In genomic region chrX:70970482-70970999, GRCh38 we compare ENCODE assay signal across 8 cellular contexts. TPM values are rescaled to one million over a fixed set of nuclear protein-coding genes. Genes with fewer than 3 reads are reported as not detected.
A peak's percentile ranks its signal among the peaks of the same experiment; 100 is the strongest.
DNase-seq lines count a peak whose midpoint lies in the region; ATAC-seq and TF ChIP-seq lines count a peak whose summit lies in the region.

No MANE protein-coding gene starts in this region.

- TF ChIP-seq CTCF in VCaP (conservative IDR thresholded peaks at IDR 0.05), result peak; percentile 51
- TF ChIP-seq CTCF in kidney epithelial cell (IDR thresholded peaks at IDR 0.05; ENCODE audit: insufficient read depth, low read length, poor library complexity, severe bottlenecking), result peak; percentile 8

- no peak for ATAC-seq in HG02571 (IDR thresholded peaks at IDR 0.05; ENCODE audit: unreplicated experiment)

- H3K27me3 ChIP-seq in HUES48 (ENCODE audit: control insufficient read depth, insufficient read depth, low read length), result no peaks in the 10 kb centered on the region
- no peaks in the 10 kb centered on the region for H3K27me3 ChIP-seq in kidney epithelial cell (ENCODE audit: control insufficient read depth, insufficient read depth, low read length)

- peak overlapping the region; percentile 63 for H3K9ac ChIP-seq in HUES48 (ENCODE audit: low read depth, low read length)

- H3K27ac ChIP-seq in HUES48 (ENCODE audit: low read depth, low read length), result peak overlapping the region; percentile 94
- no peak overlapping the region for H3K27ac ChIP-seq in VCaP

- H3K36me3 ChIP-seq in HUES48 (ENCODE audit: control insufficient read depth, insufficient read depth, low read length) (no peaks in the 10 kb centered on the region), kidney epithelial cell (ENCODE audit: control insufficient read depth, insufficient read depth, low read length) (no peaks in the 10 kb centered on the region)

- H3K4me3 ChIP-seq in HUES48 (ENCODE audit: low read depth, low read length), result peak overlapping the region; percentile 48
- no peak overlapping the region for H3K4me3 ChIP-seq in kidney epithelial cell (ENCODE audit: low read depth, low read length)

- peaks cover 17% of the 10 kb centered on the region; the same call in 1 of the 2 replicates for H3K9me3 ChIP-seq in HUES48 (ENCODE audit: control insufficient read depth, insufficient read depth, low read length)

- DNase-seq in COLO829 (ENCODE audit: low spot score), result peak; percentile 43
- no peak for DNase-seq in kidney epithelial cell (ENCODE audit: low read depth)
- DNase-seq in NCI-H128 (lab: John Stamatoyannopoulos, UW; ENCODE audit: unreplicated experiment), result no peak
- no peak for DNase-seq in NCI-H2029 (lab: John Stamatoyannopoulos, UW)
- no peak for DNase-seq in HK-2 (ENCODE audit: unreplicated experiment)

- H3K4me1 ChIP-seq in HUES48 (ENCODE audit: control insufficient read depth, insufficient read depth, low read length), result peaks cover 4% of the 10 kb centered on the region; the same call in 1 of the 2 replicates

RNA-seq across cellular contexts. Expression of gene SLC7A3, which starts 39.6 kb away (rescaled TPM):
- 0.54 and 1.5 TPM in 2 replicates for total RNA-seq in kidney epithelial cell
